ENCODE assay signal across 14 cellular contexts in the genomic region with DNA sequence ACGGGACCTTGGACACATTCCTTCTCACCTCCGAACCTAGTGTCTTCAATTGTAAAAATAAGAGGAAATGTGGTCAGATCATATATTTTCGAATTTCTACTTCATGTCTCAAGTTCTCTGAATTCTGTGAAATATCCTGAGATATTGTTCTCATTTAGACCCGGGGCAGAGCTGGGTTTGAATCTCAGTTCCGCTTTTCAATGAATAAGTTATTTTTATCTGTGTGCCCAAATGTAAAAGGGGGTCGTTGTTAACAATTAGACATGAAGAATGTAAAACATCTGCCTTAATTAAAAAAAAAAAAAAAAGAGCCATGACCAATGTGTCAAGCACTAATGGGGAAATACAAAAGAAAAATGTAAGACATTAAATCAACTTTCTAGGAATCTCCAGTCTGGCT.
"Had no signal": no experiment of that assay in that cellular context is flagged by ENCODE, and none has a peak within 500 bp of the region (broad histone marks: within the 10 kb centered on the region; RNA-seq: fewer than 3 reads in every experiment).

No MANE protein-coding gene starts in this region.

- H3K27ac Mint-ChIP-seq: activated CD4-positive, alpha-beta T cell treated with anti-CD3 and anti-CD28 coated beads, Interleukin-2, amount 10 ng/mL, durations not matched to agents 7 days and 5 days; activated naive CD8-positive, alpha-beta T cell treated with anti-CD3 and anti-CD28 coated beads for 36 hours had no signal

- H3K27me3 Mint-ChIP-seq: activated CD4-positive, alpha-beta T cell treated with anti-CD3 and anti-CD28 coated beads, Interleukin-2, amount 10 ng/mL, durations not matched to agents 7 days and 5 days had no signal

- H3K4me1 Mint-ChIP-seq: activated CD4-positive, alpha-beta T cell treated with anti-CD3 and anti-CD28 coated beads, Interleukin-2, amount 10 ng/mL, durations not matched to agents 7 days and 5 days; activated naive CD8-positive, alpha-beta T cell treated with anti-CD3 and anti-CD28 coated beads for 36 hours; naive B cell had no signal

- ATAC-seq: body of pancreas, pancreas had no signal

- H3K9me3 ChIP-seq: body of pancreas, pancreas, sigmoid colon, thoracic aorta, upper lobe of right lung had no signal

- H3K4me3 Mint-ChIP-seq: activated CD4-positive, alpha-beta T cell treated with anti-CD3 and anti-CD28 coated beads, Interleukin-2, amount 10 ng/mL, durations not matched to agents 7 days and 5 days; activated naive CD8-positive, alpha-beta T cell treated with anti-CD3 and anti-CD28 coated beads for 36 hours had no signal

- H3K4me3 ChIP-seq: body of pancreas, lung, pancreas, sigmoid colon, thoracic aorta, upper lobe of right lung had no signal

- DNase-seq: activated CD4-positive, alpha-beta T cell treated with anti-CD3 and anti-CD28 coated beads, Interleukin-2, amount 10 ng/mL, durations not matched to agents 7 days and 5 days; activated CD4-positive, CD25-positive, alpha-beta regulatory T cell; activated naive CD8-positive, alpha-beta T cell treated with anti-CD3 and anti-CD28 coated beads for 36 hours; amygdala; body of pancreas; caudate nucleus; islet precursor cell; naive B cell; pancreas; sigmoid colon; stimulated activated CD4-positive, alpha-beta T cell treated with anti-CD3 and anti-CD28 coated beads, Interleukin-1b, Interleukin-23, amount 100 ng/mL, for 48 hours; upper lobe of right lung had no signal

- H3K27me3 ChIP-seq: body of pancreas, pancreas, sigmoid colon, upper lobe of right lung had no signal

- H3K27ac ChIP-seq: body of pancreas, pancreas, sigmoid colon, thoracic aorta, upper lobe of right lung had no signal

- H3K9me3 Mint-ChIP-seq: activated CD4-positive, alpha-beta T cell treated with anti-CD3 and anti-CD28 coated beads, Interleukin-2, amount 10 ng/mL, durations not matched to agents 7 days and 5 days; activated naive CD8-positive, alpha-beta T cell treated with anti-CD3 and anti-CD28 coated beads for 36 hours had no signal

- H3K36me3 ChIP-seq: pancreas, sigmoid colon, thoracic aorta, upper lobe of right lung had no signal

- H3K36me3 Mint-ChIP-seq: activated naive CD8-positive, alpha-beta T cell treated with anti-CD3 and anti-CD28 coated beads for 36 hours had no signal

- H3K4me1 ChIP-seq: body of pancreas, pancreas, sigmoid colon, upper lobe of right lung had no signal
